Comparison of ENCODE assay signal across 10 cellular contexts in the genomic region with DNA sequence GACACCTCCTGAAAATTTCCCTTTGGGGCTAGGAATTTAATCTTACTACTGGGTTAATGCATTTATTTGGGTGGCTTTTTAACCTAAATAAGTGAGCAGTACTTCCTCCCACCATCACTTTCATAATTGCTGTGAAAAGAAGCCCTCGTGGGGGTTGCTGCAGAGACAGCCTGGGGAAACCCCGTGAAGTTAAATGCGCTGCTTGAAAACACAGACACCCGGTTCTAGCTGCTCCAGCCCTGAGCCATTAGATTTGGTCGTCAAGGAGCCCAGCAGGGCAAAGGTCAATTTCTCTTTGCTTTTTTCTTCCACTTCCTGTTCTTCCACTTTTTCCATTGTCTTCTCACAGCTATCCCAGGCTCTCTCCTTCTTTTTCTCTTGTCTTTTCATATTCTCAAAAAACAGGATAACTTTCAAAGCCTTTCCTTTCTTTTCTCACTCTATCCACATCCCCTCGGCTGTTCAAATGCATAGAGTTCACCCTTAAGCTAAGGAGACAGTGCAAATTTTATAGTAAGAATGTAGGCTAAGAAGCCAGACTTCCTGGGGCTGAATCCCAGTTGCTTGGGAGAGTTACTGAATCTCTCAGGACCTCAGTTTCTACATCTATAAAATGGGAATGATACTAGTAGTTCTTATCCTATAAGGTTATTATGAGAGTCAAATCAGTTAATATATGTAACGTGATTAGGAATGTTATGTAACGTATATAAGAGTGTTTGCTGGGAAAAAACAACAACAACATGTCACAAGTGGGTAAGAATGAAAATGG.
DNase-seq lines count a peak whose midpoint lies in the region; ATAC-seq and TF ChIP-seq lines count a peak whose summit lies in the region.
"Had no signal": no experiment of that assay in that cellular context is flagged by ENCODE, and none has a peak within 500 bp of the region (broad histone marks: within the 10 kb centered on the region; RNA-seq: fewer than 3 reads in every experiment).

No MANE protein-coding gene starts in this region.

- intact Hi-C loops in right cardiac atrium (cut with DNase I) = no loop called here

- no peaks in the 10 kb centered on the region for H3K9me3 ChIP-seq in right cardiac atrium (ENCODE audit: control insufficient read depth, low read length)

- H3K27ac ChIP-seq in right cardiac atrium (ENCODE audit: low read length) = no peak overlapping the region
- H3K27ac ChIP-seq: epithelial cell of prostate, skin epidermis had no signal

- no peak overlapping the region for H3K4me3 ChIP-seq in right cardiac atrium (ENCODE audit: low read length)
- H3K4me3 ChIP-seq: skin epidermis had no signal

- no peak for TF ChIP-seq POLR2A in erythroblast (IDR thresholded peaks at IDR 0.05; ENCODE audit: low read length)

- no peaks in the 10 kb centered on the region for H3K27me3 ChIP-seq in right cardiac atrium (ENCODE audit: control insufficient read depth, insufficient read depth)

- no peaks in the 10 kb centered on the region for H3K4me1 ChIP-seq in right cardiac atrium (ENCODE audit: control insufficient read depth, insufficient read depth, low read length)

- DNase-seq in EH (ENCODE audit: low read depth) = peak; percentile 11
- peak; percentile 8 for DNase-seq in fibroblast of peridontal ligament (ENCODE audit: extremely low read depth)
- DNase-seq in MV-4-11 (lab: John Stamatoyannopoulos, UW) = no peak
- no peak for DNase-seq in erythroblast (lab: John Stamatoyannopoulos, UW)
- no peak for DNase-seq in right cardiac atrium
- no peak for DNase-seq in 8988T

- ATAC-seq in GM19397 (IDR thresholded peaks at IDR 0.05; ENCODE audit: unreplicated experiment) (peak; percentile 86), HG03108 (IDR thresholded peaks at IDR 0.05; ENCODE audit: unreplicated experiment) (peak; percentile 72), right cardiac atrium (no peak)

- 43% methylated on average over 8 of the region's 8 CpGs for WGBS in right cardiac atrium

Comparison
In these comparisons a context has a peak if more than half of its experiments do, and no peak if none do; other contexts are left out.
1. DNase-seq: peak in EH (single experiment) and fibroblast of peridontal ligament (single experiment); none in MV-4-11 (single experiment), erythroblast (0 of 2), right cardiac atrium (0 of 3) and 8988T (single experiment).
2. ATAC-seq: peak in GM19397 (single experiment) and HG03108 (single experiment); none in right cardiac atrium (0 of 2).